In the genomic region with DNA sequence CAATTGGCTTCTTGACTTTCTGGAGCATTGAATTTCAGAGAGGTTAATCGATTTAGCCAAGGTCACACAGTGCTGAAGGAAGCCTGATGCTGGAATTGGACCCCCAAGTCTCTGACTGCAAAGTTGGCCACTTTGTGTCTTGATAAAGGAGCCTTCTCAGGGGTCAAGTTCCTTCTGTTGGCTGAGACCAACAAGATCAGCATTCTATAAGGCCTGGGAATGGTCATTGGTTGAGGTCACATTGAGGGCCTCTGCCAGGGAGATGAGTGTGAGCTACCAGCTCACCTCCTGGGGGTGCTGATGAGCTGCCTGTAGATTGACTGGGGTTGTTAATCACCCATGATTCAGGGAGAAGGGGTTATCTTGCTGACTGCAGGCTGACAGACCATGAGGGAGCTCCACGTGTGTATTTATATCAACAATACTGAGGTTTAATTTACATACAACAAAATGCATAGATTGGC, we compare ENCODE assay signal across 10 cellular contexts. TPM values are rescaled to one million over a fixed set of nuclear protein-coding genes. Genes with fewer than 3 reads are reported as not detected.
A peak's percentile ranks its signal among the peaks of the same experiment; 100 is the strongest.
DNase-seq lines count a peak whose midpoint lies in the region; ATAC-seq and TF ChIP-seq lines count a peak whose summit lies in the region.
"Had no signal": no experiment of that assay in that cellular context is flagged by ENCODE, and none has a peak within 500 bp of the region (broad histone marks: within the 10 kb centered on the region; RNA-seq: fewer than 3 reads in every experiment).

No MANE protein-coding gene starts in this region.

- H3K4me1 ChIP-seq in Peyer's patch: no peaks in the 10 kb centered on the region
- no peaks in the 10 kb centered on the region for H3K4me1 ChIP-seq in CD8-positive, alpha-beta T cell (ENCODE audit: insufficient read depth, low read length)

- H3K27me3 Mint-ChIP-seq in CD8-positive, alpha-beta T cell (ENCODE audit: low read depth): no peaks in the 10 kb centered on the region

- DNase-seq in DMS 273 (lab: John Stamatoyannopoulos, UW; ENCODE audit: unreplicated experiment): peak; percentile 24
- no peak for DNase-seq in DMS 273 treated with DMSO at 0.1 percent for 48 hours (lab: John Stamatoyannopoulos, UW)
- peak; percentile 3 for DNase-seq in NCI-H69 (lab: John Stamatoyannopoulos, UW)
- peak; percentile 30 for DNase-seq in activated naive CD4-positive, alpha-beta T cell treated with anti-CD3 and anti-CD28 coated beads, Interleukin-2, amount 50 U/mL, for 16 hours
- peak; percentile 37 to 53 for DNase-seq in stimulated activated CD4-positive, alpha-beta T cell treated with anti-CD3 and anti-CD28 coated beads, Interleukin-2, amount 100 ng/mL, for 48 hours
- DNase-seq in Peyer's patch: no peak
- DNase-seq in CD8-positive, alpha-beta T cell: no peak
- DNase-seq in COR-L47 (lab: John Stamatoyannopoulos, UW): no peak
- DNase-seq: 8988T; effector CD8-positive, alpha-beta T cell had no signal

- H3K27me3 ChIP-seq in Peyer's patch: no peaks in the 10 kb centered on the region
- H3K27me3 ChIP-seq in CD8-positive, alpha-beta T cell (ENCODE audit: insufficient read depth, low read length): no peaks in the 10 kb centered on the region

- no peak overlapping the region for H3K27ac Mint-ChIP-seq in CD8-positive, alpha-beta T cell

- POLR2A ChIA-PET in CD8-positive, alpha-beta T cell (lab: Charles Lee): no interaction called here

- H3K4me3 ChIP-seq in Peyer's patch: no peak overlapping the region
- no peak overlapping the region for H3K4me3 ChIP-seq in CD8-positive, alpha-beta T cell (ENCODE audit: low read depth, low read length)

- H3K27ac ChIP-seq in Peyer's patch: no peak overlapping the region
- H3K27ac ChIP-seq in CD8-positive, alpha-beta T cell (ENCODE audit: low read depth, low read length): no peak overlapping the region

- ATAC-seq in CD8-positive, alpha-beta T cell: no peak

- TF ChIP-seq POLR2A in Peyer's patch (IDR thresholded peaks at IDR 0.05): no peak

- no peaks in the 10 kb centered on the region for H3K9me3 Mint-ChIP-seq in CD8-positive, alpha-beta T cell

- H3K4me3 Mint-ChIP-seq in CD8-positive, alpha-beta T cell: no peak overlapping the region

- intact Hi-C loops in CD8-positive, alpha-beta T cell (cut with DNase I, micrococcal nuclease): no loop called here

- peaks cover 0 to 7% (median 3%) of the 10 kb centered on the region in 4 donors for H3K9me3 ChIP-seq in Peyer's patch
- H3K9me3 ChIP-seq in CD8-positive, alpha-beta T cell (ENCODE audit: low read length): no peaks in the 10 kb centered on the region

- CTCF ChIA-PET in CD8-positive, alpha-beta T cell (lab: Charles Lee): interaction anchor here (0.6 to 1.9 kb wide), 3 partner anchors 19 to 204 kb away, joined by 3 to 7 read pairs (median 3); no protein-coding TSS in a partner anchor

- H3K4me1 Mint-ChIP-seq in CD8-positive, alpha-beta T cell (ENCODE audit: low read depth): peaks cover 5% of the 10 kb centered on the region

- no peaks in the 10 kb centered on the region for H3K36me3 ChIP-seq in Peyer's patch
- no peaks in the 10 kb centered on the region for H3K36me3 ChIP-seq in CD8-positive, alpha-beta T cell (ENCODE audit: insufficient read depth, low read length)

- no peaks in the 10 kb centered on the region for H3K36me3 Mint-ChIP-seq in CD8-positive, alpha-beta T cell

- no peak for TF ChIP-seq CTCF in Peyer's patch (IDR thresholded peaks at IDR 0.05)
- no peak for TF ChIP-seq CTCF in CD8-positive, alpha-beta T cell (IDR thresholded peaks at IDR 0.05)

RNA-seq across cellular contexts. Expression of a gene that starts 54.5 kb away (rescaled TPM):
- total RNA-seq in Peyer's patch: 100 to 1,000 TPM in 3 of 4 donors, 10 to 100 TPM in 1; 69.3 to 311 (median 292) TPM
- 10 to 100 TPM; 25.8 to 30.3 TPM for total RNA-seq in CD8-positive, alpha-beta T cell

Comparison
In these comparisons a context has a peak if more than half of its experiments do, and no peak if none do; other contexts are left out.
1. DNase-seq: peak in DMS 273 (single experiment), NCI-H69 (single experiment), activated naive CD4-positive, alpha-beta T cell treated with anti-CD3 and anti-CD28 coated beads, Interleukin-2, amount 50 U/mL, for 16 hours (single experiment) and stimulated activated CD4-positive, alpha-beta T cell treated with anti-CD3 and anti-CD28 coated beads, Interleukin-2, amount 100 ng/mL, for 48 hours (2 of 2); none in DMS 273 treated with DMSO at 0.1 percent for 48 hours (single experiment), Peyer's patch (0 of 3), CD8-positive, alpha-beta T cell (0 of 7) and COR-L47 (single experiment).